Comparison of ENCODE assay signal across 21 cellular contexts in the genomic region with DNA sequence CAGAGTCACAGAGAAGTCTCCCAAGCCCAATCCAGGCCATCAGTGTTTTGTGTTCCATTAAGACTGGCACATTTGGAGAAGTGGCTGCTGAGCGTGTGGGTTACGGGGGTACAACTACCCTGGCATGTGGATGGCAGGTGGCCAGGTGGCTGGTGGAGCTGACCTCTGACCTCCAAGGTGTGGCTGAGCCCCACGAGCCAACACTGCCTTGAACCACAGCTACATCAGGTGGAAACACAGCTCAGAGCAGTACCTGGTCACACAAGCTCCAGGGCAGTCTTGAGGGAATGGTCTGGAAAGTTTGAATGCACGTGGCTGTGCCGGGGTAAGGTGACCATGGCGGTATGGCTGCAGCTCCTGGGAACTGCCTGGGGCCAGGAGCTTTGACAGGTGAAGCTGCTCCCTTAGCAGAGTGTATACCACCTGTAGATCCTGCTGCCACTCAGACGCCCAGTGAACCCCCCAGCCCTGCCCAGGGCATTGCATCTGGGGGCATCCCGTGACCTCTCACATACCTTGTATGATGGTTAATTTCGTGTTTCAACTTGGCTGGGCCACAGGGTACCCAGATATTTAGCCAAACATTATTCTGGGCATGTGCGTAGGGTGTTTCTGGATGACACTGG.
DNase-seq lines count a peak whose midpoint lies in the region; ATAC-seq and TF ChIP-seq lines count a peak whose summit lies in the region.
"Had no signal": no experiment of that assay in that cellular context is flagged by ENCODE, and none has a peak within 500 bp of the region (broad histone marks: within the 10 kb centered on the region; RNA-seq: fewer than 3 reads in every experiment).

No MANE protein-coding gene starts in this region.

- no peak for TF ChIP-seq CTCF in right atrium auricular region (IDR thresholded peaks at IDR 0.05)
- TF ChIP-seq CTCF in heart right ventricle (IDR thresholded peaks at IDR 0.05) = no peak
- TF ChIP-seq CTCF in testis (IDR thresholded peaks at IDR 0.05) = no peak
- TF ChIP-seq CTCF in gastrocnemius medialis (IDR thresholded peaks at IDR 0.05 in 4 of 5, conservative IDR thresholded peaks at IDR 0.05 in 1 of 5) = no peak

- H3K9me3 ChIP-seq in right atrium auricular region (no peaks in the 10 kb centered on the region), heart right ventricle (no peaks in the 10 kb centered on the region), mesenchymal stem cell (ENCODE audit: control insufficient read depth, low read length) (no peaks in the 10 kb centered on the region), testis (no peaks in the 10 kb centered on the region), gastrocnemius medialis (no peaks in the 10 kb centered on the region)
- H3K9me3 ChIP-seq: BLaER1, MG63 had no signal

- H3K27me3 ChIP-seq in right atrium auricular region (no peaks in the 10 kb centered on the region), heart right ventricle (peaks cover 0 to 5% (median 0%) of the 10 kb centered on the region in 7 donors), mesenchymal stem cell (ENCODE audit: control insufficient read depth in 1 of 2, insufficient read depth in 1 of 2, low read length in 2 of 2) (peaks cover 0 to 57% of the 10 kb centered on the region in 2 experiments), testis (no peaks in the 10 kb centered on the region), gastrocnemius medialis (no peaks in the 10 kb centered on the region)
- H3K27me3 ChIP-seq: BLaER1, MG63 had no signal

- H2BK5ac ChIP-seq in mesenchymal stem cell (ENCODE audit: low read depth, low read length, poor library complexity, severe bottlenecking) = no peak overlapping the region

- intact Hi-C loops in heart right ventricle (cut with DNase I) (no loop called here), testis (cut with DNase I; ENCODE audit: low total_unique reads) (no loop called here), gastrocnemius medialis (cut with DNase I; ENCODE audit: low total_unique reads) (no loop called here)

- H2BK15ac ChIP-seq in mesenchymal stem cell (ENCODE audit: low read depth, poor library complexity, severe bottlenecking) = no peak overlapping the region

- no peaks in the 10 kb centered on the region for H3K79me1 ChIP-seq in mesenchymal stem cell (replicated peaks; ENCODE audit: low read length, poor library complexity, severe bottlenecking)

- H3K27ac ChIP-seq in right atrium auricular region (no peak overlapping the region), heart right ventricle (no peak overlapping the region), mesenchymal stem cell (ENCODE audit: low read length, poor library complexity, severe bottlenecking) (no peak overlapping the region), testis (no peak overlapping the region), gastrocnemius medialis (no peak overlapping the region)
- H3K27ac ChIP-seq: BLaER1 had no signal

- no peak overlapping the region for H3K4ac ChIP-seq in mesenchymal stem cell (ENCODE audit: low read depth in 1 of 2, low read length in 2 of 2)

- H4K91ac ChIP-seq in mesenchymal stem cell (ENCODE audit: low read length) = no peak overlapping the region

- H3K4me1 ChIP-seq in right atrium auricular region (peaks cover 0 to 47% of the 10 kb centered on the region in 2 donors), heart right ventricle (peaks cover 0 to 56% (median 31%) of the 10 kb centered on the region in 9 donors), mesenchymal stem cell (ENCODE audit: control insufficient read depth, insufficient read depth, low read depth, low read length) (peaks cover 43% of the 10 kb centered on the region), testis (peaks cover 35% of the 10 kb centered on the region), gastrocnemius medialis (no peaks in the 10 kb centered on the region)

- no peak overlapping the region for H3K4me2 ChIP-seq in mesenchymal stem cell (ENCODE audit: low read length, poor library complexity, severe bottlenecking)
- H3K4me2 ChIP-seq: BLaER1 had no signal

- no peak overlapping the region for H3K23ac ChIP-seq in mesenchymal stem cell (ENCODE audit: low read length in 2 of 2)

- in situ Hi-C loops in gastrocnemius medialis (cut with MboI; ENCODE audit: low sequenced_read_pairs in 4 of 4) = no loop called here

- peak overlapping the region; percentile 33 for H2AK5ac ChIP-seq in mesenchymal stem cell (ENCODE audit: low read length, severe bottlenecking)

- WGBS in heart right ventricle, 2 donors = 92 to 94% methylated on average over 10 of the region's 10 CpGs
- 91% methylated on average over 10 of the region's 10 CpGs for WGBS in mesenchymal stem cell
- 96 to 100% methylated on average over 2 to 10 of the region's 10 CpGs for WGBS in testis, 2 donors

- H3K18ac ChIP-seq in mesenchymal stem cell (ENCODE audit: low read depth in 1 of 2, low read length in 2 of 2) = no peak overlapping the region

- ATAC-seq in heart right ventricle (no peak), gastrocnemius medialis (no peak), HG03439 (IDR thresholded peaks at IDR 0.05; ENCODE audit: unreplicated experiment) (no peak)
- ATAC-seq: Panc1 had no signal

- H4K8ac ChIP-seq in mesenchymal stem cell (ENCODE audit: low read length) = peak overlapping the region; percentile 12

- H3K36me3 ChIP-seq in right atrium auricular region = no peaks in the 10 kb centered on the region
- no peaks in the 10 kb centered on the region for H3K36me3 ChIP-seq in heart right ventricle
- H3K36me3 ChIP-seq in mesenchymal stem cell (ENCODE audit: control insufficient read depth in 1 of 2, insufficient read depth in 2 of 2, low read depth in 1 of 2, low read length in 2 of 2) = no peaks in the 10 kb centered on the region
- no peaks in the 10 kb centered on the region for H3K36me3 ChIP-seq in testis (ENCODE audit: low read depth, missing control alignments)
- H3K36me3 ChIP-seq in gastrocnemius medialis = no peaks in the 10 kb centered on the region
- H3K36me3 ChIP-seq: BLaER1, MG63 had no signal

- H2BK12ac ChIP-seq in mesenchymal stem cell (ENCODE audit: low read length in 2 of 2) = peak overlapping the region in 1 of 2 experiments; percentile 45

- H2BK120ac ChIP-seq in mesenchymal stem cell (ENCODE audit: low read depth, low read length) = no peak overlapping the region

- no peak overlapping the region for H3K9ac ChIP-seq in mesenchymal stem cell (ENCODE audit: low read length)
- H3K9ac ChIP-seq: BLaER1 had no signal

- DNase-seq in right atrium auricular region (ENCODE audit: low spot score) (peak; percentile 50), heart right ventricle (no peak), mesenchymal stem cell (no peak), testis (peak; percentile 11), gastrocnemius medialis (no peak), NCI-H1092 (lab: John Stamatoyannopoulos, UW) (no peak)
- DNase-seq: CD4-positive, alpha-beta T cell; DMS53; GOT3; HCEC 1CT; IMR-90; KG1; MG63; NCI-H2029; NCI-H2227 treated with DMSO at 0.1 percent for 48 hours; NCI-H510A; NCI-H69; SHP77 treated with DMSO at 0.1 percent for 48 hours had no signal

- TF ChIP-seq POLR2A in testis (IDR thresholded peaks at IDR 0.05) (no peak), gastrocnemius medialis (IDR thresholded peaks at IDR 0.05) (no peak)

- no peak overlapping the region for H2AFZ ChIP-seq in mesenchymal stem cell (ENCODE audit: low read depth, low read length)

- H3K4me3 ChIP-seq in right atrium auricular region = no peak overlapping the region
- H3K4me3 ChIP-seq in heart right ventricle = no peak overlapping the region
- H3K4me3 ChIP-seq in mesenchymal stem cell (ENCODE audit: insufficient read depth in 1 of 2, low read depth in 1 of 2, low read length in 2 of 2) = no peak overlapping the region
- no peak overlapping the region for H3K4me3 ChIP-seq in testis
- no peak overlapping the region for H3K4me3 ChIP-seq in gastrocnemius medialis
- H3K4me3 ChIP-seq: BLaER1, MG63 had no signal

- H3K14ac ChIP-seq in mesenchymal stem cell (ENCODE audit: low read length in 2 of 2) = no peak overlapping the region

Comparison
In these comparisons a context has a peak if more than half of its experiments do, and no peak if none do; other contexts are left out.
1. DNase-seq: peak in right atrium auricular region (single experiment) and testis (single experiment); none in heart right ventricle (0 of 2), mesenchymal stem cell (single experiment), gastrocnemius medialis (0 of 2) and NCI-H1092 (single experiment).